Comparison of ENCODE assay signal across 20 cellular contexts in the genomic region with DNA sequence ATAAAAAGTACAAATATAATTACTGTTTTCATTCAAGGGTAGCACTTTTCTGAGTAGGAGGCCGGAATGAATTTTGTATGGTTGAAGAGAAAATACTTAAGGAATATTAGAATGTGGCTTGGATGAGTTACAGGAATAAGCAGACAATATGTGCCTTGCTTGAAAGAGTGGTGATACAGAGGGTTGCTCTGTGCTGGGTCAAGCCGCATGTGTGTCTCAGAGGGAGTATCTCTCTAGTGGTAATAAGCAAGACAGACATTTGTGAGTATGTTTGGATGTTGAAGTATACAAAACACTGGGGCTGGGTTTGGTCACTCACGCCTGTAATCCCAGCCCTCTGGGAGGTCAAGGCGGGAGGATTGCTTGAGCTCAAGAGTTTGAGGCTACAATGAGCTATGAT.
"Had no signal": no experiment of that assay in that cellular context is flagged by ENCODE, and none has a peak within 500 bp of the region (broad histone marks: within the 10 kb centered on the region; RNA-seq: fewer than 3 reads in every experiment).

No MANE protein-coding gene starts in this region.

- H3K27me3 ChIP-seq: spleen, upper lobe of left lung had no signal

- DNase-seq: activated CD4-positive, alpha-beta T cell treated with anti-CD3 and anti-CD28 coated beads, Interleukin-2, amount 10 ng/mL, durations not matched to agents 24 days and 14 days; activated CD4-positive, CD25-positive, alpha-beta regulatory T cell; activated CD8-positive, alpha-beta T cell treated with anti-CD3 and anti-CD28 coated beads for 36 hours; activated naive CD4-positive, alpha-beta T cell; activated naive CD8-positive, alpha-beta T cell treated with anti-CD3 and anti-CD28 coated beads, Interleukin-2, amount 10 ng/mL, durations not matched to agents 7 days and 5 days; activated T-cell treated with anti-CD3 and anti-CD28 coated beads, Interleukin-2, amount 50 U/mL, for 1 hour; amygdala; immature natural killer cell; left ventricle myocardium superior; mesenchymal stem cell; mucosa of descending colon; naive thymus-derived CD4-positive, alpha-beta T cell; posterior cingulate gyrus; spleen; T-helper 1 cell; T1000; upper lobe of left lung had no signal

- H3K4me1 ChIP-seq: spleen, upper lobe of left lung had no signal

- H3K27ac Mint-ChIP-seq: activated CD4-positive, alpha-beta T cell treated with anti-CD3 and anti-CD28 coated beads, Interleukin-2, amount 10 ng/mL, durations not matched to agents 24 days and 14 days; activated CD8-positive, alpha-beta T cell treated with anti-CD3 and anti-CD28 coated beads for 36 hours; activated naive CD8-positive, alpha-beta T cell treated with anti-CD3 and anti-CD28 coated beads, Interleukin-2, amount 10 ng/mL, durations not matched to agents 7 days and 5 days; activated T-helper 17 cell treated with anti-CD3 and anti-CD28 coated beads, Interleukin-2, amount 50 U/mL, for 72 hours; immature natural killer cell; stimulated activated memory B cell treated with anti-CD40 and anti-IgM and Interleukin-4, amounts not matched to agents 10 μg/mL and 1 μg/mL and 100 μg/mL, for 72 hours had no signal

- H3K36me3 ChIP-seq: spleen, thoracic aorta, upper lobe of left lung had no signal

- H3K9me3 ChIP-seq: mucosa of descending colon, thoracic aorta, upper lobe of left lung had no signal

- H3K36me3 Mint-ChIP-seq: activated naive CD8-positive, alpha-beta T cell treated with anti-CD3 and anti-CD28 coated beads, Interleukin-2, amount 10 ng/mL, durations not matched to agents 7 days and 5 days had no signal

- H3K27ac ChIP-seq: spleen, upper lobe of left lung had no signal

- ATAC-seq: activated CD8-positive, alpha-beta T cell treated with anti-CD3 and anti-CD28 coated beads for 36 hours; left ventricle myocardium superior; mucosa of descending colon; naive thymus-derived CD4-positive, alpha-beta T cell; stimulated activated memory B cell treated with anti-CD40 and anti-IgM and Interleukin-4, amounts not matched to agents 10 μg/mL and 1 μg/mL and 100 μg/mL, for 72 hours had no signal

- H3K4me3 ChIP-seq: mucosa of descending colon, spleen, thoracic aorta, upper lobe of left lung had no signal

- H3K4me3 Mint-ChIP-seq: activated CD4-positive, alpha-beta T cell treated with anti-CD3 and anti-CD28 coated beads, Interleukin-2, amount 10 ng/mL, durations not matched to agents 24 days and 14 days; activated CD8-positive, alpha-beta T cell treated with anti-CD3 and anti-CD28 coated beads for 36 hours; activated naive CD8-positive, alpha-beta T cell treated with anti-CD3 and anti-CD28 coated beads, Interleukin-2, amount 10 ng/mL, durations not matched to agents 7 days and 5 days; activated T-helper 17 cell treated with anti-CD3 and anti-CD28 coated beads, Interleukin-2, amount 50 U/mL, for 72 hours; immature natural killer cell; naive thymus-derived CD4-positive, alpha-beta T cell; stimulated activated memory B cell treated with anti-CD40 and anti-IgM and Interleukin-4, amounts not matched to agents 10 μg/mL and 1 μg/mL and 100 μg/mL, for 72 hours had no signal

- H3K4me1 Mint-ChIP-seq: activated naive CD8-positive, alpha-beta T cell treated with anti-CD3 and anti-CD28 coated beads, Interleukin-2, amount 10 ng/mL, durations not matched to agents 7 days and 5 days; immature natural killer cell; stimulated activated memory B cell treated with anti-CD40 and anti-IgM and Interleukin-4, amounts not matched to agents 10 μg/mL and 1 μg/mL and 100 μg/mL, for 72 hours had no signal

- H3K27me3 Mint-ChIP-seq: activated CD4-positive, alpha-beta T cell treated with anti-CD3 and anti-CD28 coated beads, Interleukin-2, amount 10 ng/mL, durations not matched to agents 24 days and 14 days; activated CD8-positive, alpha-beta T cell treated with anti-CD3 and anti-CD28 coated beads for 36 hours; activated naive CD8-positive, alpha-beta T cell treated with anti-CD3 and anti-CD28 coated beads, Interleukin-2, amount 10 ng/mL, durations not matched to agents 7 days and 5 days; activated T-helper 17 cell treated with anti-CD3 and anti-CD28 coated beads, Interleukin-2, amount 50 U/mL, for 72 hours; naive thymus-derived CD4-positive, alpha-beta T cell; stimulated activated memory B cell treated with anti-CD40 and anti-IgM and Interleukin-4, amounts not matched to agents 10 μg/mL and 1 μg/mL and 100 μg/mL, for 72 hours had no signal
